21 cellular contexts compared by ENCODE assay signal in the genomic region with DNA sequence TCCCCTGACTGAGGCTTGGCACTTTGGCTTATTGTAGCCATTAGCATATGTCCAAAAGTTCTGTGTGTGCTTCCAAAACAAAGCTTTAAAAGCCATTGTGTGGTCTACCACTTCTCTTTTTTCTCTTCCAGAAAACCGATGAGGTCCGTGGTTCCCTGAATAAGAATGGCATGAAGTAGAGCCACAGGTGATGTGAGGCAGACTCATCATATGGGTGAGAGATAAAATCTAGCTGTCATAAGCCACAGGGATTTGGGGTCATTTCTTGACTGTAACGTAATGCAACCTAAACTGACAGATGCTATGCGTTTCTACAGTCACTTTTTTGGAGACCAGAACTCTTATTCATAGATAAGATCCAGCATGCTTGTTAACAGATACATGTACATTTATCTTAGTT. TPM values are rescaled to one million over a fixed set of nuclear protein-coding genes. Genes with fewer than 3 reads are reported as not detected.
"Had no signal": no experiment of that assay in that cellular context is flagged by ENCODE, and none has a peak within 500 bp of the region (broad histone marks: within the 10 kb centered on the region; RNA-seq: fewer than 3 reads in every experiment).

No MANE protein-coding gene starts in this region.

- H3K27ac Mint-ChIP-seq: naive B cell had no signal

- H3K4me1 Mint-ChIP-seq: central memory CD8-positive, alpha-beta T cell; naive B cell had no signal

- H3K9me3 ChIP-seq: neutrophil, suprapubic skin, upper lobe of right lung had no signal

- H3K36me3 ChIP-seq: brain microvascular endothelial cell, esophagus muscularis mucosa, neutrophil, suprapubic skin, upper lobe of right lung had no signal

- H3K4me2 ChIP-seq: hepatocyte had no signal

- H3K4me1 ChIP-seq: parathyroid adenoma, suprapubic skin, upper lobe of right lung had no signal

- H3K4me3 ChIP-seq: coronary artery, hepatocyte, suprapubic skin, upper lobe of right lung had no signal

- H3K9ac ChIP-seq: parathyroid adenoma had no signal

- H3K4me3 Mint-ChIP-seq: central memory CD8-positive, alpha-beta T cell; naive B cell had no signal

- H2AFZ ChIP-seq: hepatocyte had no signal

- H3K27ac ChIP-seq: brain microvascular endothelial cell, coronary artery, esophagus muscularis mucosa, hepatocyte, neutrophil, parathyroid adenoma, suprapubic skin, upper lobe of right lung had no signal

- DNase-seq: activated CD4-positive, alpha-beta T cell treated with anti-CD3 and anti-CD28 coated beads, Interleukin-2, amount 50 U/mL, for 1 hour; activated naive CD4-positive, alpha-beta T cell treated with anti-CD3 and anti-CD28 coated beads, Interleukin-2, amount 50 U/mL, for 16 hours; activated T-cell treated with anti-CD3 and anti-CD28 coated beads for 4 hours; amniotic stem cell; brain microvascular endothelial cell; naive B cell; stimulated activated CD4-positive, alpha-beta T cell treated with anti-CD3 and anti-CD28 coated beads, Interleukin-4, amount 100 ng/mL, for 1 hour; stimulated activated naive CD4-positive, alpha-beta T cell treated with Interleukin-2 at 50 U/mL for 16 hours; T-helper 9 cell; upper lobe of right lung had no signal

- H3K27me3 ChIP-seq: brain microvascular endothelial cell, esophagus muscularis mucosa, hepatocyte, suprapubic skin, upper lobe of right lung had no signal

- H3K79me2 ChIP-seq: hepatocyte, parathyroid adenoma had no signal

- H3K36me3 Mint-ChIP-seq: naive B cell had no signal

- H3K9me3 Mint-ChIP-seq: central memory CD8-positive, alpha-beta T cell had no signal

- ATAC-seq: activated CD4-positive, CD25-positive, alpha-beta regulatory T cell treated with anti-CD3 and anti-CD28 coated beads, Interleukin-2, amount 50 U/mL, for 24 hours; upper lobe of right lung had no signal

- H3K27me3 Mint-ChIP-seq: central memory CD8-positive, alpha-beta T cell had no signal

RNA-seq across cellular contexts. Expression of gene GREM2, which starts 7.0 kb away (rescaled TPM):
- total RNA-seq: lung microvascular endothelial cell, renal cortical epithelial cell had no signal
- polyA plus RNA-seq: keratinocyte had no signal
